ENCODE assay signal across 19 cellular contexts in genomic region chr19:1370579-1371361, GRCh38.
"Had no signal": no experiment of that assay in that cellular context is flagged by ENCODE, and none has a peak within 500 bp of the region (broad histone marks: within the 10 kb centered on the region; RNA-seq: fewer than 3 reads in every experiment).

No MANE protein-coding gene starts in this region.

- H3K27ac ChIP-seq: spleen, transverse colon, VCaP had no signal

- ATAC-seq: activated CD8-positive, alpha-beta T cell treated with anti-CD3 and anti-CD28 coated beads, Interleukin-2, amount 10 ng/mL, durations not matched to agents 7 days and 5 days; gastrocnemius medialis; sciatic nerve; stimulated activated naive B cell treated with anti-CD40 and anti-IgM and Interleukin-4, amounts not matched to agents 10 μg/mL and 1 μg/mL and 100 μg/mL, for 72 hours had no signal

- DNase-seq: activated CD4-positive, alpha-beta T cell treated with anti-CD3 and anti-CD28 coated beads for 4 hours; activated CD8-positive, alpha-beta memory T cell treated with anti-CD3 and anti-CD28 coated beads, Interleukin-2, amount 50 U/mL, for 48 hours; activated CD8-positive, alpha-beta T cell treated with anti-CD3 and anti-CD28 coated beads, Interleukin-2, amount 10 ng/mL, durations not matched to agents 7 days and 5 days; activated naive CD8-positive, alpha-beta T cell treated with anti-CD3 and anti-CD28 coated beads, Interleukin-2, amount 10 ng/mL, durations not matched to agents 7 days and 5 days; cortex of kidney; effector CD8-positive, alpha-beta T cell; gastrocnemius medialis; midbrain; posterior cingulate gyrus; spleen; stimulated activated CD4-positive, alpha-beta T cell treated with anti-CD3 and anti-CD28 coated beads, Interleukin-1b, Interleukin-23, amount 100 ng/mL, for 48 hours; stimulated activated naive B cell treated with anti-CD40 and anti-IgM and Interleukin-4, amounts not matched to agents 10 μg/mL and 1 μg/mL and 100 μg/mL, for 72 hours; T-helper 1 cell; transverse colon had no signal

- H3K27me3 ChIP-seq: gastrocnemius medialis, spleen, transverse colon had no signal

- H3K9me3 ChIP-seq: gastrocnemius medialis, spleen, transverse colon had no signal

- H3K4me3 ChIP-seq: gastrocnemius medialis, lung, spleen, transverse colon had no signal

- FAIRE-seq: astrocyte, keratinocyte had no signal
